Comparison of ENCODE assay signal across 22 cellular contexts in genomic region chr10:103872137-103872933, GRCh38. TPM values are rescaled to one million over a fixed set of nuclear protein-coding genes. Genes with fewer than 3 reads are reported as not detected.
DNase-seq lines count a peak whose midpoint lies in the region; ATAC-seq and TF ChIP-seq lines count a peak whose summit lies in the region.
"Had no signal": no experiment of that assay in that cellular context is flagged by ENCODE, and none has a peak within 500 bp of the region (broad histone marks: within the 10 kb centered on the region; RNA-seq: fewer than 3 reads in every experiment).

No MANE protein-coding gene starts in this region.

- no peaks in the 10 kb centered on the region for H3F3A ChIP-seq in SK-N-SH (replicated peaks; ENCODE audit: insufficient read depth)

- no peaks in the 10 kb centered on the region for H3K79me2 ChIP-seq in SK-N-SH (ENCODE audit: insufficient read depth)

- H3K27ac Mint-ChIP-seq in type B pancreatic cell: peak overlapping the region; percentile 68
- H3K27ac Mint-ChIP-seq: activated naive CD8-positive, alpha-beta T cell treated with anti-CD3 and anti-CD28 coated beads, Interleukin-2, amount 50 U/mL, for 24 hours; IgD-negative memory B cell; T-helper 1 cell treated with Interleukin-12 subunit alpha and Interleukin-12 subunit beta and Interleukin-4 antibody, amounts not matched to agents 30 μg/mL and 1 μg/mL, for 36 hours had no signal

- DNase-seq in SK-N-SH (no peak), RWPE1 (ENCODE audit: low spot score) (peak; percentile 93), glomerular visceral epithelial cell (ENCODE audit: extremely low spot score) (peak; percentile 34), type B pancreatic cell (ENCODE audit: extremely low spot score, unreplicated experiment) (no peak), SK-N-DZ (ENCODE audit: low spot score) (no peak)
- no peak for DNase-seq in stimulated activated CD4-positive, alpha-beta T cell treated with anti-CD3 and anti-CD28 coated beads, Interleukin-4, amount 100 ng/mL, for 24 hours
- DNase-seq: 8988T; activated naive CD8-positive, alpha-beta T cell treated with anti-CD3 and anti-CD28 coated beads, Interleukin-2, amount 50 U/mL, for 24 hours; activated T-cell treated with anti-CD3 and anti-CD28 coated beads, Interleukin-2, amount 50 U/mL, for 1 hour; CD8-positive, alpha-beta memory T cell; cerebellar nuclear complex; GF-D8; left lung; naive thymus-derived CD8-positive, alpha-beta T cell; NCI-H1105 treated with DMSO at 0.1 percent for 48 hours; NCI-H446; stimulated activated CD4-positive, alpha-beta T cell treated with anti-CD3 and anti-CD28 coated beads, Interleukin-2, amount 100 ng/mL, for 24 hours; upper lobe of left lung had no signal

- no peak overlapping the region for H3K9ac ChIP-seq in SK-N-SH

- no peaks in the 10 kb centered on the region for H3K27me3 ChIP-seq in SK-N-SH (ENCODE audit: insufficient read depth)
- H3K27me3 ChIP-seq: left lung, upper lobe of left lung had no signal

- TF ChIP-seq CTCF in SK-N-SH (IDR thresholded peaks at IDR 0.05) (no peak), RWPE1 (conservative IDR thresholded peaks at IDR 0.05; ENCODE audit: low read depth) (no peak), type B pancreatic cell (conservative IDR thresholded peaks at IDR 0.05) (no peak)

- peak; percentile 33; the same call in 1 of the 3 replicates for ATAC-seq in SK-N-SH treated with all-trans-retinoic acid at 6 μM for 48 hours
- no peak for ATAC-seq in GM21390 (IDR thresholded peaks at IDR 0.05; ENCODE audit: unreplicated experiment)
- ATAC-seq: activated naive CD8-positive, alpha-beta T cell treated with anti-CD3 and anti-CD28 coated beads, Interleukin-2, amount 50 U/mL, for 24 hours; left lung; naive thymus-derived CD8-positive, alpha-beta T cell had no signal

- POLR2A ChIA-PET in SK-N-SH (lab: Yijun Ruan, JAX) (no interaction called here), RWPE1 (lab: Yijun Ruan, JAX; ENCODE audit: low non-redundant PET) (interaction anchor here (0.8 to 1.3 kb wide), 4 partner anchors 9 to 115 kb away, joined by 3 to 8 read pairs (median 4); no protein-coding TSS in a partner anchor)

- H3K9me3 Mint-ChIP-seq in type B pancreatic cell: no peaks in the 10 kb centered on the region
- H3K9me3 Mint-ChIP-seq: activated naive CD8-positive, alpha-beta T cell treated with anti-CD3 and anti-CD28 coated beads, Interleukin-2, amount 50 U/mL, for 24 hours; CD8-positive, alpha-beta memory T cell; IgD-negative memory B cell; T-helper 1 cell treated with Interleukin-12 subunit alpha and Interleukin-12 subunit beta and Interleukin-4 antibody, amounts not matched to agents 30 μg/mL and 1 μg/mL, for 36 hours had no signal

- H3K9me2 ChIP-seq in SK-N-SH: no peaks in the 10 kb centered on the region

- no peaks in the 10 kb centered on the region for H4K20me1 ChIP-seq in SK-N-SH (ENCODE audit: insufficient read depth)

- H3K4me2 ChIP-seq in SK-N-SH: no peak overlapping the region

- no peak overlapping the region for H3K4me3 Mint-ChIP-seq in type B pancreatic cell
- H3K4me3 Mint-ChIP-seq: activated naive CD8-positive, alpha-beta T cell treated with anti-CD3 and anti-CD28 coated beads, Interleukin-2, amount 50 U/mL, for 24 hours; CD8-positive, alpha-beta memory T cell; IgD-negative memory B cell; naive thymus-derived CD8-positive, alpha-beta T cell; T-helper 1 cell treated with Interleukin-12 subunit alpha and Interleukin-12 subunit beta and Interleukin-4 antibody, amounts not matched to agents 30 μg/mL and 1 μg/mL, for 36 hours had no signal

- CTCF ChIA-PET in SK-N-SH (lab: Yijun Ruan, JAX) (interaction anchor here (1.0 to 1.6 kb wide), 3 partner anchors 12 to 159 kb away, joined by 4 to 6 read pairs (median 5); no protein-coding TSS in a partner anchor), RWPE1 (lab: Yijun Ruan, JAX) (interaction anchor here (0.8 kb wide), 1 partner anchor 10 kb away, joined by 3 read pairs; no protein-coding TSS in a partner anchor)

- no peak overlapping the region for H3K4me3 ChIP-seq in SK-N-SH (ENCODE audit: low read depth in 2 of 2, low read length in 1 of 2)
- H3K4me3 ChIP-seq: left lung, upper lobe of left lung had no signal

- H3K4me1 ChIP-seq in SK-N-SH (ENCODE audit: control insufficient read depth in 1 of 2, insufficient read depth in 2 of 2, low read depth in 1 of 2, low read length in 1 of 2): peaks cover 0 to 19% of the 10 kb centered on the region in 2 experiments; a peak in 2 of 4 replicates
- H3K4me1 ChIP-seq: left lung had no signal

- no peak for TF ChIP-seq EP300 in SK-N-SH (IDR thresholded peaks at IDR 0.05; ENCODE audit: borderline replicate concordance in 1 of 2, low read depth in 1 of 2, low read length in 1 of 2)

- no peak overlapping the region for H2AFZ ChIP-seq in SK-N-SH (ENCODE audit: low read depth)

- H3K4me1 Mint-ChIP-seq in type B pancreatic cell (ENCODE audit: unreplicated experiment): peaks cover 27% of the 10 kb centered on the region

- H3K36me3 Mint-ChIP-seq in type B pancreatic cell: peaks cover 6% of the 10 kb centered on the region

- H3K27me3 Mint-ChIP-seq in type B pancreatic cell: no peaks in the 10 kb centered on the region
- H3K27me3 Mint-ChIP-seq: activated naive CD8-positive, alpha-beta T cell treated with anti-CD3 and anti-CD28 coated beads, Interleukin-2, amount 50 U/mL, for 24 hours; CD8-positive, alpha-beta memory T cell; IgD-negative memory B cell; naive thymus-derived CD8-positive, alpha-beta T cell had no signal

- TF ChIP-seq RAD21 in SK-N-SH (IDR thresholded peaks at IDR 0.05; ENCODE audit: low read length): no peak

- no peaks in the 10 kb centered on the region for H3K36me3 ChIP-seq in SK-N-SH (replicated peaks in 1 of 2; ENCODE audit: control insufficient read depth in 1 of 2, insufficient read depth in 2 of 2, low read length in 1 of 2)

- no peak overlapping the region for H3K27ac ChIP-seq in SK-N-SH (ENCODE audit: low read depth in 2 of 2, low read length in 1 of 2)
- H3K27ac ChIP-seq in RWPE1: peak overlapping the region; percentile 100
- H3K27ac ChIP-seq: left lung had no signal

- H3K9me3 ChIP-seq in SK-N-SH: no peaks in the 10 kb centered on the region
- H3K9me3 ChIP-seq: left lung, upper lobe of left lung had no signal

- WGBS in SK-N-SH (ENCODE audit: low lambda C conversion rate): 93% methylated on average over 14 of the region's 16 CpGs

TF ChIP-seq in SK-N-SH treated with all-trans-retinoic acid at 6 μM for 48 hours, 23 proteins besides CTCF, POLR2A, EP300 and RAD21 (continues in another document):
- TF ChIP-seq CSDC2 (CRISPR knock-in tag; IDR thresholded peaks at IDR 0.05): no peak
- TF ChIP-seq RARB (CRISPR knock-in tag; IDR thresholded peaks at IDR 0.05): no peak
- no peak for TF ChIP-seq TOX (CRISPR knock-in tag; IDR thresholded peaks at IDR 0.05; ENCODE audit: borderline replicate concordance)
- TF ChIP-seq OSR1 (CRISPR knock-in tag; IDR thresholded peaks at IDR 0.05): no peak
- TF ChIP-seq ISL1 (CRISPR knock-in tag; IDR thresholded peaks at IDR 0.05): no peak
- no peak for TF ChIP-seq PPARA (CRISPR knock-in tag; IDR thresholded peaks at IDR 0.05; ENCODE audit: borderline replicate concordance)
- TF ChIP-seq ZC3H10 (CRISPR knock-in tag; IDR thresholded peaks at IDR 0.05): no peak
- no peak for TF ChIP-seq ZNF70 (CRISPR knock-in tag; IDR thresholded peaks at IDR 0.05)
- no peak for TF ChIP-seq BACH2 (CRISPR knock-in tag; IDR thresholded peaks at IDR 0.05; ENCODE audit: borderline replicate concordance)
- no peak for TF ChIP-seq TCF4 (CRISPR knock-in tag; IDR thresholded peaks at IDR 0.05; ENCODE audit: borderline replicate concordance)

TF ChIP-seq in SK-N-SH, 30 proteins besides CTCF, POLR2A, EP300 and RAD21:
- TF ChIP-seq RXRA (IDR thresholded peaks at IDR 0.05; ENCODE audit: borderline replicate concordance, low read depth) (no peak), RFX5 (IDR thresholded peaks at IDR 0.05; ENCODE audit: low read length) (no peak), FOSL2 (IDR thresholded peaks at IDR 0.05; ENCODE audit: borderline replicate concordance, low read depth) (no peak)

RNA-seq across cellular contexts. Expression of gene SH3PXD2A, which starts 17.0 kb away (rescaled TPM):
- polyA plus RNA-seq in SK-N-SH (2012; rRNA removed): 2.1 and 2.5 TPM in 2 replicates
- polyA plus RNA-seq in SK-N-SH (2012; cell fraction: cytosol; rRNA removed): 1.7 and 2.5 TPM in 2 replicates
- 5.5 and 5.7 TPM in 2 replicates for polyA plus RNA-seq in SK-N-SH (2012; cell fraction: nucleus; rRNA removed)
- 22.3 and 38.6 TPM in 2 replicates for total RNA-seq in type B pancreatic cell (ENCODE audit: low replicate concordance)
- 5.3 and 5.6 TPM in 2 replicates for polyA plus RNA-seq in SK-N-DZ (2014; cell fraction: cytosol; rRNA removed)
- polyA plus RNA-seq in SK-N-DZ (2014; cell fraction: nucleus; rRNA removed): 9.6 and 14.8 TPM in 2 replicates

RNA-seq across cellular contexts. Expression of gene STN1, which starts 45.6 kb away (rescaled TPM):
- polyA plus RNA-seq in SK-N-SH (2012; rRNA removed): 22.1 and 24.7 TPM in 2 replicates
- polyA plus RNA-seq in SK-N-SH (2012; cell fraction: cytosol; rRNA removed): 28.2 and 28.6 TPM in 2 replicates
- 11.1 and 13.0 TPM in 2 replicates for polyA plus RNA-seq in SK-N-SH (2012; cell fraction: nucleus; rRNA removed)
- 33.0 and 75.1 TPM in 2 replicates for total RNA-seq in type B pancreatic cell (ENCODE audit: low replicate concordance)
- 29.5 and 33.0 TPM in 2 replicates for polyA plus RNA-seq in SK-N-DZ (2014; cell fraction: cytosol; rRNA removed)
- 17.1 and 20.1 TPM in 2 replicates for polyA plus RNA-seq in SK-N-DZ (2014; cell fraction: nucleus; rRNA removed)

Comparison
In these comparisons a context has a peak if more than half of its experiments do, and no peak if none do; other contexts are left out.
1. DNase-seq: peak in RWPE1 (single experiment) and glomerular visceral epithelial cell (single experiment); none in SK-N-SH (single experiment), type B pancreatic cell (single experiment), SK-N-DZ (single experiment) and stimulated activated CD4-positive, alpha-beta T cell treated with anti-CD3 and anti-CD28 coated beads, Interleukin-4, amount 100 ng/mL, for 24 hours (single experiment).